Comparison of ENCODE assay signal across 10 cellular contexts in the genomic region with DNA sequence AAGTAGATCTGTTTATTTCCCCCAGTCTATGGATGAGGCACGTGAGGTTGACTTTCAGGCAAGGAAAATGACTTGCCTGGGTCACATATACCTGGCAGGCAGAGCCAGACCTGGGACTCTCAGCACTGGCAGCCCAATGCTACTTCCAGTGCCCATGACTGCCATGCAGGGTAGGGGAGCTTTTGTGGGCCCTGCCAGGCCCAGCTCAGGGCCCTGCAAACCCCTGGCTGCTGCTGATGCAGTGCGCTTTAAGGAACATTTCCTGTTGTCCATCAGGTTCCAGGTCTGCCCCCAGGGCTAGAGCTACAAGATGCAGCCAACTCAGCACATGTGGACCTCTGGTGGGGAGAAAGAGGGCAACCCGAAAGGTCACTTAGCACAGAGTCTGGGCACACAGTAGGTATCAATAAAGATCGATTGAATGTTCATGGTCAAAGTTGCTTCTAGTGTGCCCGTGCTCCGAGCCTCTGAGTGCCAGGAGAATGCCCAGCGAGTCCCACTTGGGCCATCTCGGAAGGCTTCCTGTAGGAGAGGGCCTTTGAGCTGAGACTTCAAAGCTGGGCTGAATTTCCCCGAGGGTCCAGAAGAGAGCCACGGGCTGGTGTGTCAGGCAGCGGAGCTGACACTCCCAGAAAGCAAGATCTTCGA. TPM values are rescaled to one million over a fixed set of nuclear protein-coding genes. Genes with fewer than 3 reads are reported as not detected.
DNase-seq lines count a peak whose midpoint lies in the region; ATAC-seq and TF ChIP-seq lines count a peak whose summit lies in the region.
"Had no signal": no experiment of that assay in that cellular context is flagged by ENCODE, and none has a peak within 500 bp of the region (broad histone marks: within the 10 kb centered on the region; RNA-seq: fewer than 3 reads in every experiment).

No MANE protein-coding gene starts in this region.

- H3K4me1 Mint-ChIP-seq in WTC11 = peaks cover 9% of the 10 kb centered on the region
- H3K4me1 Mint-ChIP-seq in stimulated activated memory B cell treated with anti-CD40 and anti-IgM and Interleukin-4, amounts not matched to agents 10 μg/mL and 1 μg/mL and 100 μg/mL, for 72 hours = peaks cover 57% of the 10 kb centered on the region

- POLR2A ChIA-PET in WTC11 (lab: Charles Lee) = interaction anchor here (0.9 to 1.5 kb wide), 2 partner anchors 69 to 83 kb away, joined by 4 read pairs; partner anchors contain the start of gene KPNB1

- TF ChIP-seq CTCF in WTC11 (IDR thresholded peaks at IDR 0.05) = no peak
- no peak for TF ChIP-seq CTCF in left ventricle myocardium inferior (IDR thresholded peaks at IDR 0.05; ENCODE audit: borderline replicate concordance)

- H3K9me3 Mint-ChIP-seq in WTC11 = no peaks in the 10 kb centered on the region
- no peaks in the 10 kb centered on the region for H3K9me3 Mint-ChIP-seq in stimulated activated memory B cell treated with anti-CD40 and anti-IgM and Interleukin-4, amounts not matched to agents 10 μg/mL and 1 μg/mL and 100 μg/mL, for 72 hours

- ATAC-seq in WTC11 (peak; percentile 5), HG03342 (IDR thresholded peaks at IDR 0.05; ENCODE audit: unreplicated experiment) (no peak), GM19467 (IDR thresholded peaks at IDR 0.05; ENCODE audit: unreplicated experiment) (no peak), GM21367 (IDR thresholded peaks at IDR 0.05; ENCODE audit: unreplicated experiment) (no peak)
- ATAC-seq in stimulated activated memory B cell treated with anti-CD40 and anti-IgM and Interleukin-4, amounts not matched to agents 10 μg/mL and 1 μg/mL and 100 μg/mL, for 72 hours = no peak

- peaks cover 77% of the 10 kb centered on the region for H3K27me3 Mint-ChIP-seq in WTC11 (ENCODE audit: low read depth)
- peaks cover 15% of the 10 kb centered on the region for H3K27me3 Mint-ChIP-seq in stimulated activated memory B cell treated with anti-CD40 and anti-IgM and Interleukin-4, amounts not matched to agents 10 μg/mL and 1 μg/mL and 100 μg/mL, for 72 hours

- intact Hi-C loops in left ventricle myocardium inferior (cut with micrococcal nuclease) = no loop called here

- no peaks in the 10 kb centered on the region for H3K36me3 Mint-ChIP-seq in WTC11
- no peaks in the 10 kb centered on the region for H3K36me3 Mint-ChIP-seq in stimulated activated memory B cell treated with anti-CD40 and anti-IgM and Interleukin-4, amounts not matched to agents 10 μg/mL and 1 μg/mL and 100 μg/mL, for 72 hours

- H3K4me1 ChIP-seq in left ventricle myocardium inferior = peaks cover 13% of the 10 kb centered on the region

- no peaks in the 10 kb centered on the region for H3K36me3 ChIP-seq in left ventricle myocardium inferior

- no peak overlapping the region for H3K27ac Mint-ChIP-seq in WTC11
- H3K27ac Mint-ChIP-seq in stimulated activated memory B cell treated with anti-CD40 and anti-IgM and Interleukin-4, amounts not matched to agents 10 μg/mL and 1 μg/mL and 100 μg/mL, for 72 hours = peak overlapping the region; percentile 52

- CTCF ChIA-PET in WTC11 (lab: Charles Lee) = interaction anchor here (0.9 to 2.4 kb wide), 22 partner anchors 8 to 214 kb away, joined by 3 to 33 read pairs (median 6); partner anchors contain the start of genes KPNB1, LRRC46, MRPL10 and TBKBP1

- H3K9me3 ChIP-seq in left ventricle myocardium inferior (replicated peaks) = no peaks in the 10 kb centered on the region

- no peak overlapping the region for H3K27ac ChIP-seq in left ventricle myocardium inferior (replicated peaks)
- H3K27ac ChIP-seq: 22Rv1 had no signal

- H3K4me3 Mint-ChIP-seq in WTC11 = peak overlapping the region; percentile 74
- peak overlapping the region; percentile 63 for H3K4me3 Mint-ChIP-seq in stimulated activated memory B cell treated with anti-CD40 and anti-IgM and Interleukin-4, amounts not matched to agents 10 μg/mL and 1 μg/mL and 100 μg/mL, for 72 hours

- DNase-seq in NCI-H146 (lab: John Stamatoyannopoulos, UW) (peak; percentile 15), NCI-H146 treated with DMSO at 0.1 percent for 48 hours (lab: John Stamatoyannopoulos, UW; ENCODE audit: unreplicated experiment) (no peak), WTC11 (ENCODE audit: low spot score) (peak; percentile 7), left ventricle myocardium inferior (no peak)

- H3K4me3 ChIP-seq in left ventricle myocardium inferior = peak overlapping the region; percentile 65

- peaks cover 97% of the 10 kb centered on the region for H3K27me3 ChIP-seq in left ventricle myocardium inferior (ENCODE audit: low read depth)

TF ChIP-seq in WTC11, 78 proteins besides CTCF, POLR2A, EP300 and RAD21:
- 0 out of 2 replicates have a peak, but pooled peaks have one; percentile 47 for TF ChIP-seq SMAD3 (CRISPR knock-in tag; IDR thresholded peaks at IDR 0.05; ENCODE audit: borderline replicate concordance)
- TF ChIP-seq ATF2 (CRISPR knock-in tag; IDR thresholded peaks at IDR 0.05; ENCODE audit: borderline replicate concordance, low read depth) = no peak
- TF ChIP-seq NR3C1 (CRISPR knock-in tag; conservative IDR thresholded peaks at IDR 0.05; ENCODE audit: low read depth) = no peak

RNA-seq across cellular contexts. Expression of gene TBX21, which starts 0.5 kb away (rescaled TPM):
- total RNA-seq in WTC11 (2021) (0.15 to 0.18 TPM in 2 of 3 replicates, not detected in the other), left ventricle myocardium inferior (0.25 TPM)
- total RNA-seq: myocyte had no signal

RNA-seq across cellular contexts. Expression of gene TBKBP1, which starts 38.6 kb away (rescaled TPM):
- total RNA-seq in WTC11 (2021) (14.7 to 17.4 TPM (median 15.8 TPM) in 3 replicates), left ventricle myocardium inferior (14.8 TPM)

Comparison
In these comparisons a context has a peak if more than half of its experiments do, and no peak if none do; other contexts are left out.
1. DNase-seq: peak in NCI-H146 (single experiment) and WTC11 (single experiment); none in NCI-H146 treated with DMSO at 0.1 percent for 48 hours (single experiment) and left ventricle myocardium inferior (single experiment).